ENCODE assay signal across 32 cellular contexts in genomic region chr3:110968076-110968475, GRCh38.
"Had no signal": no experiment of that assay in that cellular context is flagged by ENCODE, and none has a peak within 500 bp of the region (broad histone marks: within the 10 kb centered on the region; RNA-seq: fewer than 3 reads in every experiment).

No MANE protein-coding gene starts in this region.

- H3K4me3 Mint-ChIP-seq: activated CD4-positive, alpha-beta T cell treated with anti-CD3 and anti-CD28 coated beads for 36 hours; activated naive CD4-positive, alpha-beta T cell treated with anti-CD3 and anti-CD28 coated beads for 36 hours; activated naive CD8-positive, alpha-beta T cell treated with anti-CD3 and anti-CD28 coated beads for 36 hours; brain; effector memory CD8-positive, alpha-beta T cell; immature natural killer cell; naive thymus-derived CD8-positive, alpha-beta T cell; stimulated activated naive B cell treated with anti-CD40 and anti-IgM and Interleukin-4, amounts not matched to agents 10 μg/mL and 1 μg/mL and 100 μg/mL, for 72 hours; T-helper 17 cell had no signal

- H3K9ac ChIP-seq: parathyroid adenoma had no signal

- H3K79me2 ChIP-seq: parathyroid adenoma had no signal

- H3K36me3 ChIP-seq: adrenal gland, cardiac muscle cell, gastroesophageal sphincter, right atrium auricular region, stomach, thyroid gland, upper lobe of left lung, vagina had no signal

- ATAC-seq: activated CD4-positive, alpha-beta T cell treated with anti-CD3 and anti-CD28 coated beads for 36 hours; effector memory CD8-positive, alpha-beta T cell; gastroesophageal sphincter; left colon; naive thymus-derived CD8-positive, alpha-beta T cell; stimulated activated naive B cell treated with anti-CD40 and anti-IgM and Interleukin-4, amounts not matched to agents 10 μg/mL and 1 μg/mL and 100 μg/mL, for 72 hours; T-helper 17 cell had no signal

- H2AFZ ChIP-seq: parathyroid adenoma had no signal

- FAIRE-seq: kidney had no signal

- H3K4me1 Mint-ChIP-seq: activated CD4-positive, alpha-beta T cell treated with anti-CD3 and anti-CD28 coated beads for 36 hours; activated naive CD8-positive, alpha-beta T cell treated with anti-CD3 and anti-CD28 coated beads for 36 hours; brain; immature natural killer cell; naive thymus-derived CD8-positive, alpha-beta T cell; stimulated activated naive B cell treated with anti-CD40 and anti-IgM and Interleukin-4, amounts not matched to agents 10 μg/mL and 1 μg/mL and 100 μg/mL, for 72 hours had no signal

- H3K9me3 ChIP-seq: adrenal gland, thyroid gland, vagina had no signal

- H3K27ac Mint-ChIP-seq: activated CD4-positive, alpha-beta T cell treated with anti-CD3 and anti-CD28 coated beads for 36 hours; activated naive CD4-positive, alpha-beta T cell treated with anti-CD3 and anti-CD28 coated beads for 36 hours; activated naive CD8-positive, alpha-beta T cell treated with anti-CD3 and anti-CD28 coated beads for 36 hours; brain; effector memory CD8-positive, alpha-beta T cell; immature natural killer cell; naive thymus-derived CD8-positive, alpha-beta T cell; stimulated activated naive B cell treated with anti-CD40 and anti-IgM and Interleukin-4, amounts not matched to agents 10 μg/mL and 1 μg/mL and 100 μg/mL, for 72 hours; T-helper 17 cell had no signal

- H3K27ac ChIP-seq: adrenal gland, cardiac muscle cell, coronary artery, dorsolateral prefrontal cortex, gastroesophageal sphincter, parathyroid adenoma, right atrium auricular region, stomach, thyroid gland, upper lobe of left lung, vagina had no signal

- H3K4me1 ChIP-seq: adrenal gland, gastroesophageal sphincter, parathyroid adenoma, right atrium auricular region, stomach, thyroid gland, upper lobe of left lung, vagina had no signal

- H3K27me3 ChIP-seq: adrenal gland, cardiac muscle cell, dorsolateral prefrontal cortex, gastroesophageal sphincter, right atrium auricular region, stomach, thyroid gland, upper lobe of left lung, vagina had no signal

- H3K27me3 Mint-ChIP-seq: brain; stimulated activated naive B cell treated with anti-CD40 and anti-IgM and Interleukin-4, amounts not matched to agents 10 μg/mL and 1 μg/mL and 100 μg/mL, for 72 hours; T-helper 17 cell had no signal

- H3K4me3 ChIP-seq: adrenal gland, cardiac muscle cell, coronary artery, dorsolateral prefrontal cortex, gastroesophageal sphincter, right atrium auricular region, stomach, thyroid gland, upper lobe of left lung, vagina had no signal

- H3K36me3 Mint-ChIP-seq: brain; stimulated activated naive B cell treated with anti-CD40 and anti-IgM and Interleukin-4, amounts not matched to agents 10 μg/mL and 1 μg/mL and 100 μg/mL, for 72 hours had no signal

- DNase-seq: activated CD4-positive, alpha-beta T cell treated with anti-CD3 and anti-CD28 coated beads for 36 hours; activated CD4-positive, alpha-beta T cell treated with anti-CD3 and anti-CD28 coated beads, Interleukin-2, amount 50 U/mL, for 48 hours; activated CD4-positive, CD25-positive, alpha-beta regulatory T cell; activated CD8-positive, alpha-beta memory T cell treated with anti-CD3 and anti-CD28 coated beads for 24 hours; activated effector memory CD4-positive, alpha-beta T cell treated with Interleukin-2 at 50 U/mL for 16 hours; activated naive CD4-positive, alpha-beta T cell treated with anti-CD3 and anti-CD28 coated beads for 36 hours; activated naive CD8-positive, alpha-beta T cell treated with anti-CD3 and anti-CD28 coated beads for 36 hours; adrenal gland; aorta; cerebellar nuclear complex; dorsolateral prefrontal cortex; effector memory CD8-positive, alpha-beta T cell; erythroblast; hippocampal formation; immature natural killer cell; kidney; left colon; naive thymus-derived CD8-positive, alpha-beta T cell; stimulated activated CD4-positive, alpha-beta T cell treated with anti-CD3 and anti-CD28 coated beads, Interleukin-15, amount 100 ng/mL, for 24 hours; stimulated activated CD4-positive, alpha-beta T cell treated with anti-CD3 and anti-CD28 coated beads, Interleukin-2, amount 100 ng/mL, for 24 hours; stimulated activated naive B cell treated with anti-CD40 and anti-IgM and Interleukin-4, amounts not matched to agents 10 μg/mL and 1 μg/mL and 100 μg/mL, for 72 hours; stomach; T-helper 17 cell; thyroid gland; upper lobe of left lung had no signal
